ENCODE assay signal across 24 cellular contexts in the genomic region with DNA sequence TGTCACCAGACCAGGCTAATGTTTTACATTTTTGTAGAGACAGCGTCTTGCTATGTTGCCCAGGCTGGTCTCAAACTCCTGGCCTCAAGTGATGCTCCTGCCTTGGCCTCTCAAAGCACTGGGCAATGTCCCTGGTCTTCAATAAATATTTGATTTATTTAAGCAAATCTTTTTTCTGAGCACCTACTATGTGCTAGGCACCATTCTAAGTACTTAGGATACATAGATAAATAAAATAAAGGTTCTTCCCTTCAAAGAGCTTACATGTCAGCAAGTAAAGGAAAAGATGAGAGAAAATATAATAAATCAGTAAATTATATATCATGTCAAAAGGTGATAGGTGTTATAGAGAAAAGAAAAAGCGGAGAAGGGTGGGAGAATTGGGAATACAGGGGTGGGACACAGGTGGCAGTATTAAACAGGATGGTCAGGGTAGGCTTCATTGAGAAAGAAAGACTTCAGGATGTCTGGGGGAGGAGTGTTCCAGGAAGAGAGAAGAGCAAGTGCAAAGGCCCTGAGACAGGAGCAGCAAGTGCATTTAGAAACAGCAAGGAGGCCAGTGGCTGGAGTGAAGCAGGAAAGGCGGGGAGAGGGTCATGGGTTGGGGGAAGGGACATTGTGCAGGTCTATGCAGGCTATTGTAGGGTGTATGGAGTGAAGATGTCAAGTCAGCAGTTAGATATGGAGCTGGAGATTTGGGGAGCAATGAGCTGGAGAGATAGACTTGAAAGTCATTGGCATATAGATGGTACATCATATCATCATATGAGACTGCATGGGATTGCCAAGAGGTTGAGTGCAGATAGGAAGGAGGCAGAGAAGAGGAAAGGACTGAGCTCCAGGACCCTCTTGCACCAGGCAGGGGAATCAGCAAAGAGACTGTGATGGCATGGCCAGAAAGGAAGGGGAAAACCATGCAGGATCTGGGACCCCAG. TPM values are rescaled to one million over a fixed set of nuclear protein-coding genes. Genes with fewer than 3 reads are reported as not detected.
"Had no signal": no experiment of that assay in that cellular context is flagged by ENCODE, and none has a peak within 500 bp of the region (broad histone marks: within the 10 kb centered on the region; RNA-seq: fewer than 3 reads in every experiment).

No MANE protein-coding gene starts in this region.

- DNase-seq: activated CD4-positive, alpha-beta T cell treated with anti-CD3 and anti-CD28 coated beads for 4 hours; activated CD4-positive, alpha-beta T cell treated with anti-CD3 and anti-CD28 coated beads, Interleukin-2, amount 50 U/mL, for 4 hours; activated CD8-positive, alpha-beta memory T cell treated with anti-CD3 and anti-CD28 coated beads, Interleukin-2, amount 50 U/mL, for 48 hours; activated CD8-positive, alpha-beta T cell treated with anti-CD3 and anti-CD28 coated beads, Interleukin-2, amount 10 ng/mL, durations not matched to agents 7 days and 5 days; activated naive CD8-positive, alpha-beta T cell treated with anti-CD3 and anti-CD28 coated beads, Interleukin-2, amount 50 U/mL, for 24 hours; activated T-cell treated with anti-CD3 and anti-CD28 coated beads, Interleukin-2, amount 50 U/mL, for 1 hour; amniotic stem cell; Kasumi-1; KBM-7; NCI-H1105 treated with DMSO at 0.1 percent for 48 hours; NCI-H1436 treated with DMSO at 0.1 percent for 48 hours; NCI-H187; NCI-H2081; NCI-H510A treated with DMSO at 0.1 percent for 48 hours; NCI-H69; Right ventricle myocardium superior; RPMI8226; SJCRH30; SK-N-SH; T-helper 1 cell had no signal

- ATAC-seq: activated CD8-positive, alpha-beta T cell treated with anti-CD3 and anti-CD28 coated beads, Interleukin-2, amount 10 ng/mL, durations not matched to agents 7 days and 5 days; activated naive CD4-positive, alpha-beta T cell treated with anti-CD3 and anti-CD28 coated beads, Interleukin-2, amount 50 U/mL, for 72 hours; activated naive CD8-positive, alpha-beta T cell treated with anti-CD3 and anti-CD28 coated beads, Interleukin-2, amount 50 U/mL, for 24 hours had no signal

- H3K4me2 ChIP-seq: SK-N-SH had no signal

- H3K4me3 ChIP-seq: SJCRH30 had no signal

- H3K36me3 ChIP-seq: SJCRH30 had no signal

- H3K27me3 ChIP-seq: SJCRH30 had no signal

- H3K27ac ChIP-seq: SJCRH30, VCaP had no signal

- FAIRE-seq: astrocyte had no signal

- H3K9ac ChIP-seq: SK-N-SH had no signal

- H3K9me3 ChIP-seq: SJCRH30, SK-N-SH had no signal

RNA-seq across cellular contexts. Expression of gene ABCC3, which starts 11.3 kb away (rescaled TPM):
- total RNA-seq: activated CD8-positive, alpha-beta T cell treated with anti-CD3 and anti-CD28 coated beads, Interleukin-2, amount 10 ng/mL, durations not matched to agents 7 days and 5 days; activated naive CD4-positive, alpha-beta T cell treated with anti-CD3 and anti-CD28 coated beads, Interleukin-2, amount 50 U/mL, for 72 hours; T-helper 2 cell treated with Interferon-gamma antibody and Interleukin-4, amounts not matched to agents 100 ng/mL and 5 ng/mL, for 36 hours had no signal
